15 cellular contexts compared by ENCODE assay signal in genomic region chr6:22826961-22827360, GRCh38.
A peak's percentile ranks its signal among the peaks of the same experiment; 100 is the strongest.
DNase-seq lines count a peak whose midpoint lies in the region; ATAC-seq, FAIRE-seq and TF ChIP-seq lines count a peak whose summit lies in the region.
"Had no signal": no experiment of that assay in that cellular context is flagged by ENCODE, and none has a peak within 500 bp of the region (broad histone marks: within the 10 kb centered on the region; RNA-seq: fewer than 3 reads in every experiment).

No MANE protein-coding gene starts in this region.

- H3K27ac ChIP-seq in epithelial cell of prostate (peak overlapping the region; percentile 96), pancreas (peak overlapping the region in 2 of 4 donors; percentile 73 to 82)

- no peaks in the 10 kb centered on the region for H3K36me3 ChIP-seq in pancreas
- H3K36me3 ChIP-seq: uterus had no signal

- no peak overlapping the region for H3K27ac Mint-ChIP-seq in T-helper 2 cell treated with Interferon-gamma antibody and Interleukin-4, amounts not matched to agents 5 μg/mL and 100 μg/mL, for 36 hours
- H3K27ac Mint-ChIP-seq: nephron progenitor cell; stimulated activated memory B cell treated with anti-CD40 and anti-IgM and Interleukin-4, amounts not matched to agents 10 μg/mL and 1 μg/mL and 100 μg/mL, for 72 hours had no signal

- WGBS in pancreas, 2 donors: 34 to 41% methylated on average over 2 of the region's 2 CpGs

- no peak for TF ChIP-seq CTCF in pancreas (IDR thresholded peaks at IDR 0.05)

- no peaks in the 10 kb centered on the region for H3K9me3 Mint-ChIP-seq in T-helper 2 cell treated with Interferon-gamma antibody and Interleukin-4, amounts not matched to agents 5 μg/mL and 100 μg/mL, for 36 hours

- H3K4me1 Mint-ChIP-seq in T-helper 2 cell treated with Interferon-gamma antibody and Interleukin-4, amounts not matched to agents 5 μg/mL and 100 μg/mL, for 36 hours (ENCODE audit: low read depth): no peaks in the 10 kb centered on the region
- H3K4me1 Mint-ChIP-seq: stimulated activated memory B cell treated with anti-CD40 and anti-IgM and Interleukin-4, amounts not matched to agents 10 μg/mL and 1 μg/mL and 100 μg/mL, for 72 hours had no signal

- ATAC-seq in pancreas: peak; percentile 8 to 45 (median 21)
- ATAC-seq: esophagus mucosa; stimulated activated memory B cell treated with anti-CD40 and anti-IgM and Interleukin-4, amounts not matched to agents 10 μg/mL and 1 μg/mL and 100 μg/mL, for 72 hours had no signal

- no peak for FAIRE-seq in pancreas (lab: Jason Lieb, UNC)

- no peak overlapping the region for H3K4me3 ChIP-seq in pancreas
- H3K4me3 ChIP-seq: uterus had no signal

- no peaks in the 10 kb centered on the region for H3K9me3 ChIP-seq in pancreas
- H3K9me3 ChIP-seq: uterus had no signal

- peak; percentile 62 for DNase-seq in Caki2 (ENCODE audit: low read depth)
- peak; percentile 30 for DNase-seq in RPMI7951 (ENCODE audit: low read depth)
- DNase-seq in epithelial cell of prostate (ENCODE audit: low read depth, low spot score): peak; percentile 78
- no peak for DNase-seq in pancreas
- DNase-seq in activated T-cell treated with anti-CD3 and anti-CD28 coated beads, Interleukin-2, amount 50 U/mL, for 48 hours: no peak
- no peak for DNase-seq in mesenteric fat pad (ENCODE audit: low spot score)
- no peak for DNase-seq in NCI-H1092 treated with DMSO at 0.1 percent for 48 hours (lab: John Stamatoyannopoulos, UW)
- DNase-seq in T-helper 2 cell treated with Interferon-gamma antibody and Interleukin-4, amounts not matched to agents 5 μg/mL and 100 μg/mL, for 36 hours (ENCODE audit: low spot score): no peak
- DNase-seq: activated naive CD4-positive, alpha-beta T cell; cerebellar nuclear complex; NCI-H2171; nephron progenitor cell; uterus had no signal

- no peaks in the 10 kb centered on the region for H3K27me3 ChIP-seq in pancreas
- H3K27me3 ChIP-seq: uterus had no signal

- H3K4me1 ChIP-seq in pancreas: peaks cover 7 to 23% (median 9%) of the 10 kb centered on the region in 3 donors
- H3K4me1 ChIP-seq: uterus had no signal

- in situ Hi-C loops in Caki2 (cut with HindIII; ENCODE audit: low pct_unique_long_range_greater_than_20kb, low sequenced_read_pairs): no loop called here

- no peaks in the 10 kb centered on the region for H3K36me3 Mint-ChIP-seq in T-helper 2 cell treated with Interferon-gamma antibody and Interleukin-4, amounts not matched to agents 5 μg/mL and 100 μg/mL, for 36 hours (ENCODE audit: low read depth)
- H3K36me3 Mint-ChIP-seq: stimulated activated memory B cell treated with anti-CD40 and anti-IgM and Interleukin-4, amounts not matched to agents 10 μg/mL and 1 μg/mL and 100 μg/mL, for 72 hours had no signal

- intact Hi-C loops in pancreas (cut with DNase I): no loop called here

- no peak overlapping the region for H3K4me3 Mint-ChIP-seq in T-helper 2 cell treated with Interferon-gamma antibody and Interleukin-4, amounts not matched to agents 5 μg/mL and 100 μg/mL, for 36 hours
- H3K4me3 Mint-ChIP-seq: nephron progenitor cell; stimulated activated memory B cell treated with anti-CD40 and anti-IgM and Interleukin-4, amounts not matched to agents 10 μg/mL and 1 μg/mL and 100 μg/mL, for 72 hours had no signal

- no peaks in the 10 kb centered on the region for H3K27me3 Mint-ChIP-seq in T-helper 2 cell treated with Interferon-gamma antibody and Interleukin-4, amounts not matched to agents 5 μg/mL and 100 μg/mL, for 36 hours (ENCODE audit: low read depth)
- H3K27me3 Mint-ChIP-seq: stimulated activated memory B cell treated with anti-CD40 and anti-IgM and Interleukin-4, amounts not matched to agents 10 μg/mL and 1 μg/mL and 100 μg/mL, for 72 hours had no signal

Comparison
In these comparisons a context has a peak if more than half of its experiments do, and no peak if none do; other contexts are left out.
1. DNase-seq: peak in Caki2 (single experiment), RPMI7951 (single experiment) and epithelial cell of prostate (single experiment); none in pancreas (0 of 6), activated T-cell treated with anti-CD3 and anti-CD28 coated beads, Interleukin-2, amount 50 U/mL, for 48 hours (0 of 2), mesenteric fat pad (single experiment), NCI-H1092 treated with DMSO at 0.1 percent for 48 hours (single experiment) and T-helper 2 cell treated with Interferon-gamma antibody and Interleukin-4, amounts not matched to agents 5 μg/mL and 100 μg/mL, for 36 hours (single experiment).